In genomic region chr1:1922782-1923680, GRCh38 we compare ENCODE assay signal across 1 cellular context.
TF ChIP-seq lines count a peak whose summit lies in the region.

No MANE protein-coding gene starts in this region.

TF ChIP-seq in HepG2, 621 proteins besides CTCF, POLR2A, EP300 and RAD21 (continued from another document and continues in another):
- TF ChIP-seq THAP11 (CRISPR knock-in tag; IDR thresholded peaks at IDR 0.05): 0 out of 2 replicates have a peak, but pooled peaks have one; percentile 35
- TF ChIP-seq TBX3 (IDR thresholded peaks at IDR 0.05; ENCODE audit: borderline replicate concordance): no peak
- TF ChIP-seq SRSF4 (IDR thresholded peaks at IDR 0.05; ENCODE audit: low read depth, low read length, poor library complexity, severe bottlenecking): no peak
- no peak for TF ChIP-seq HNRNPK (IDR thresholded peaks at IDR 0.05; ENCODE audit: low read depth, low read length, poor library complexity, severe bottlenecking)
- 0 out of 2 replicates have a peak, but pooled peaks have one; percentile 66 for TF ChIP-seq ZFP36L1 (CRISPR knock-in tag; IDR thresholded peaks at IDR 0.05)
- TF ChIP-seq ZFP91 (CRISPR knock-in tag; IDR thresholded peaks at IDR 0.05; ENCODE audit: borderline replicate concordance): peak; percentile 58; the same call in 1 of the 2 replicates
- TF ChIP-seq ZFY (CRISPR knock-in tag; IDR thresholded peaks at IDR 0.05): peak; percentile 70
- 0 out of 2 replicates have a peak, but pooled peaks have one; percentile 28 for TF ChIP-seq HOXA5 (CRISPR knock-in tag; IDR thresholded peaks at IDR 0.05)
- 0 out of 2 replicates have a peak, but pooled peaks have one; percentile 34 for TF ChIP-seq BORCS8-MEF2B (CRISPR knock-in tag; IDR thresholded peaks at IDR 0.05)
- no peak for TF ChIP-seq PCBP2 (optimal IDR thresholded peaks at IDR 0.05; ENCODE audit: low read depth, low read length, poor library complexity, severe bottlenecking)
- peak; percentile 77 for TF ChIP-seq UBTF (CRISPR knock-in tag; IDR thresholded peaks at IDR 0.05)
- TF ChIP-seq ZNF225 (CRISPR knock-in tag; IDR thresholded peaks at IDR 0.05): peak; percentile 22; the same call in 1 of the 2 replicates
- TF ChIP-seq IRF2 (CRISPR knock-in tag; IDR thresholded peaks at IDR 0.05): peak; percentile 16; the same call in 1 of the 2 replicates
- TF ChIP-seq RXRB (CRISPR knock-in tag; IDR thresholded peaks at IDR 0.05; ENCODE audit: borderline replicate concordance): peak; percentile 66; the same call in 1 of the 2 replicates
- TF ChIP-seq ESRRA (CRISPR knock-in tag; IDR thresholded peaks at IDR 0.05; ENCODE audit: low read depth): 0 out of 2 replicates have a peak, but pooled peaks have one; percentile 66
- TF ChIP-seq AGO2 (optimal IDR thresholded peaks at IDR 0.05; ENCODE audit: low read depth, low read length): peak; percentile 25
- 0 out of 2 replicates have a peak, but pooled peaks have one; percentile 4 for TF ChIP-seq ZNF773 (CRISPR knock-in tag; IDR thresholded peaks at IDR 0.05; ENCODE audit: borderline replicate concordance)
- TF ChIP-seq EEA1 (CRISPR knock-in tag; IDR thresholded peaks at IDR 0.05; ENCODE audit: borderline replicate concordance): no peak
- peak; percentile 13 for TF ChIP-seq YY1 (IDR thresholded peaks at IDR 0.05; ENCODE audit: insufficient read depth, insufficient replicate concordance, low read depth, low read length)
- TF ChIP-seq ZNF777 (CRISPR knock-in tag; IDR thresholded peaks at IDR 0.05): peak; percentile 80
- TF ChIP-seq SMARCE1 (IDR thresholded peaks at IDR 0.05; ENCODE audit: borderline replicate concordance): no peak
- TF ChIP-seq THRA (CRISPR knock-in tag; IDR thresholded peaks at IDR 0.05; ENCODE audit: borderline replicate concordance): peak; percentile 64; the same call in 1 of the 2 replicates
- peak; percentile 50; the same call in 1 of the 2 replicates for TF ChIP-seq ZNF263 (CRISPR knock-in tag; IDR thresholded peaks at IDR 0.05)
- TF ChIP-seq ZXDC (CRISPR knock-in tag; IDR thresholded peaks at IDR 0.05): peak; percentile 99
- no peak for TF ChIP-seq CBX2 (IDR thresholded peaks at IDR 0.05; ENCODE audit: low read depth, low read length)
- no peak for TF ChIP-seq CBX2 (CRISPR knock-in tag; IDR thresholded peaks at IDR 0.05; ENCODE audit: low read depth)
- 0 out of 2 replicates have a peak, but pooled peaks have one; percentile 49 for TF ChIP-seq ZNF142 (CRISPR knock-in tag; IDR thresholded peaks at IDR 0.05)
- peak; percentile 65 for TF ChIP-seq POLR2G (IDR thresholded peaks at IDR 0.05; ENCODE audit: low read depth, low read length)
- TF ChIP-seq ZBTB10 (CRISPR knock-in tag; IDR thresholded peaks at IDR 0.05; ENCODE audit: borderline replicate concordance): peak; percentile 70; the same call in 1 of the 2 replicates
- peak; percentile 87 for TF ChIP-seq PHF21A (CRISPR knock-in tag; IDR thresholded peaks at IDR 0.05)
- peak; percentile 47; the same call in 1 of the 2 replicates for TF ChIP-seq GFI1 (CRISPR knock-in tag; IDR thresholded peaks at IDR 0.05; ENCODE audit: borderline replicate concordance)
- 0 out of 2 replicates have a peak, but pooled peaks have one; percentile 30 for TF ChIP-seq TFE3 (CRISPR knock-in tag; IDR thresholded peaks at IDR 0.05)
- TF ChIP-seq MIER3 (CRISPR knock-in tag; IDR thresholded peaks at IDR 0.05; ENCODE audit: borderline replicate concordance): peak; percentile 46; the same call in 1 of the 2 replicates
